16 cellular contexts compared by ENCODE assay signal in genomic region chr14:23558363-23559009, GRCh38. TPM values are rescaled to one million over a fixed set of nuclear protein-coding genes. Genes with fewer than 3 reads are reported as not detected.
DNase-seq lines count a peak whose midpoint lies in the region; ATAC-seq, FAIRE-seq and TF ChIP-seq lines count a peak whose summit lies in the region.
"Had no signal": no experiment of that assay in that cellular context is flagged by ENCODE, and none has a peak within 500 bp of the region (broad histone marks: within the 10 kb centered on the region; RNA-seq: fewer than 3 reads in every experiment).

No MANE protein-coding gene starts in this region.

- H3K27me3 ChIP-seq in OCI-LY1 (ENCODE audit: insufficient read depth, low read length) (no peaks in the 10 kb centered on the region), adipocyte (replicated peaks; ENCODE audit: control insufficient read depth, insufficient read depth, low read length) (no peaks in the 10 kb centered on the region)
- H3K27me3 ChIP-seq: dorsolateral prefrontal cortex, Peyer's patch, tibial artery had no signal

- DNase-seq in activated CD8-positive, alpha-beta memory T cell treated with anti-CD3 and anti-CD28 coated beads, Interleukin-2, amount 10 ng/mL, durations not matched to agents 7 days and 5 days, result no peak
- DNase-seq in activated CD8-positive, alpha-beta memory T cell treated with anti-CD3 and anti-CD28 coated beads, Interleukin-2, amount 50 U/mL, for 4 hours, result no peak
- DNase-seq in adipocyte (ENCODE audit: low read depth) (no peak), neural crest cell (ENCODE audit: low read depth, low spot score) (no peak), NCI-H524 treated with DMSO at 0.1 percent for 48 hours (lab: John Stamatoyannopoulos, UW) (no peak), mucosa of gallbladder (ENCODE audit: low spot score) (no peak), urothelium cell line (ENCODE audit: low spot score) (no peak)
- DNase-seq: dorsolateral prefrontal cortex, NCI-H1105 treated with DMSO at 0.1 percent for 48 hours, NCI-H510A treated with DMSO at 0.1 percent for 48 hours, Peyer's patch, tibial artery had no signal

- TF ChIP-seq CTCF in OCI-LY1 (IDR thresholded peaks at IDR 0.05; ENCODE audit: low read length) (no peak), neural crest cell (conservative IDR thresholded peaks at IDR 0.05) (no peak)

- ATAC-seq in activated CD8-positive, alpha-beta memory T cell treated with anti-CD3 and anti-CD28 coated beads, Interleukin-2, amount 10 ng/mL, durations not matched to agents 7 days and 5 days, result no peak

- H3K27me3 Mint-ChIP-seq in activated CD8-positive, alpha-beta memory T cell treated with anti-CD3 and anti-CD28 coated beads, Interleukin-2, amount 10 ng/mL, durations not matched to agents 7 days and 5 days, result no peaks in the 10 kb centered on the region
- no peaks in the 10 kb centered on the region for H3K27me3 Mint-ChIP-seq in neural crest cell (ENCODE audit: low read depth)

- H3K4me1 ChIP-seq in OCI-LY1 (ENCODE audit: insufficient read depth, low read length, severe bottlenecking) (peaks cover 35% of the 10 kb centered on the region), adipocyte (ENCODE audit: control insufficient read depth, insufficient read depth, low read length) (peaks cover 15% of the 10 kb centered on the region)

- H2AFZ ChIP-seq in OCI-LY1 (ENCODE audit: low read length), result no peak overlapping the region
- H2AFZ ChIP-seq: parathyroid adenoma had no signal

- peak overlapping the region; percentile 90 for H3K4me3 Mint-ChIP-seq in activated CD8-positive, alpha-beta memory T cell treated with anti-CD3 and anti-CD28 coated beads, Interleukin-2, amount 10 ng/mL, durations not matched to agents 7 days and 5 days
- peak overlapping the region; percentile 80 for H3K4me3 Mint-ChIP-seq in neural crest cell

- H3K9me3 ChIP-seq in OCI-LY1 (ENCODE audit: low read length), result no peaks in the 10 kb centered on the region
- H3K9me3 ChIP-seq in adipocyte (ENCODE audit: control insufficient read depth, low read length), result no peaks in the 10 kb centered on the region
- H3K9me3 ChIP-seq: Peyer's patch, tibial artery had no signal

- H3K9ac ChIP-seq in OCI-LY1 (ENCODE audit: low read length) (no peak overlapping the region), adipocyte (ENCODE audit: low read length) (peak overlapping the region; percentile 99)
- H3K9ac ChIP-seq: parathyroid adenoma had no signal

- H3K36me3 Mint-ChIP-seq in activated CD8-positive, alpha-beta memory T cell treated with anti-CD3 and anti-CD28 coated beads, Interleukin-2, amount 10 ng/mL, durations not matched to agents 7 days and 5 days, result peaks cover 25% of the 10 kb centered on the region
- no peaks in the 10 kb centered on the region for H3K36me3 Mint-ChIP-seq in neural crest cell (ENCODE audit: low read depth)

- H3F3A ChIP-seq in OCI-LY1 (ENCODE audit: insufficient read depth, low read length), result no peaks in the 10 kb centered on the region

- no peaks in the 10 kb centered on the region for H3K9me3 Mint-ChIP-seq in activated CD8-positive, alpha-beta memory T cell treated with anti-CD3 and anti-CD28 coated beads, Interleukin-2, amount 10 ng/mL, durations not matched to agents 7 days and 5 days (ENCODE audit: low read depth)
- no peaks in the 10 kb centered on the region for H3K9me3 Mint-ChIP-seq in neural crest cell

- H3K4me2 ChIP-seq in OCI-LY1 (ENCODE audit: low read length), result peak overlapping the region; percentile 90; the same call in 1 of the 2 replicates

- FAIRE-seq in urothelium cell line (lab: Jason Lieb, UNC), result no peak

- H3K4me1 Mint-ChIP-seq in activated CD8-positive, alpha-beta memory T cell treated with anti-CD3 and anti-CD28 coated beads, Interleukin-2, amount 10 ng/mL, durations not matched to agents 7 days and 5 days, result peaks cover 41% of the 10 kb centered on the region
- H3K4me1 Mint-ChIP-seq in neural crest cell, result peaks cover 37% of the 10 kb centered on the region

- H4K20me1 ChIP-seq in OCI-LY1 (ENCODE audit: insufficient read depth, low read length), result no peaks in the 10 kb centered on the region

- no peaks in the 10 kb centered on the region for H3K9me2 ChIP-seq in OCI-LY1 (ENCODE audit: low read depth, low read length)

- H3K4me3 ChIP-seq in OCI-LY1 (ENCODE audit: low read depth, low read length, poor library complexity, severe bottlenecking), result no peak overlapping the region
- H3K4me3 ChIP-seq in adipocyte (ENCODE audit: low read length), result no peak overlapping the region
- H3K4me3 ChIP-seq: lung, Peyer's patch, tibial artery had no signal

- H3K79me2 ChIP-seq in OCI-LY1 (ENCODE audit: insufficient read depth, low read length), result no peaks in the 10 kb centered on the region
- H3K79me2 ChIP-seq: parathyroid adenoma had no signal

- CTCF ChIA-PET in activated CD8-positive, alpha-beta memory T cell treated with anti-CD3 and anti-CD28 coated beads, Interleukin-2, amount 10 ng/mL, durations not matched to agents 7 days and 5 days (lab: Charles Lee), result interaction anchor here (0.7 to 10.0 kb wide), 15 partner anchors 8 to 237 kb away, joined by 3 to 212 read pairs (median 5); partner anchors contain the start of genes NGDN and PABPN1

- H3K27ac ChIP-seq in OCI-LY1 (ENCODE audit: low read depth, low read length, poor library complexity, severe bottlenecking), result peak overlapping the region; percentile 68
- H3K27ac ChIP-seq: Peyer's patch had no signal

- peaks cover 38% of the 10 kb centered on the region; the same call in 1 of the 2 replicates for H3K36me3 ChIP-seq in OCI-LY1 (ENCODE audit: insufficient read depth, low read length)
- peaks cover 16% of the 10 kb centered on the region for H3K36me3 ChIP-seq in adipocyte (ENCODE audit: control insufficient read depth, insufficient read depth, low read length, severe bottlenecking)

- peak overlapping the region; percentile 93 for H3K27ac Mint-ChIP-seq in activated CD8-positive, alpha-beta memory T cell treated with anti-CD3 and anti-CD28 coated beads, Interleukin-2, amount 10 ng/mL, durations not matched to agents 7 days and 5 days
- H3K27ac Mint-ChIP-seq in neural crest cell (ENCODE audit: unreplicated experiment), result no peak overlapping the region

RNA-seq across cellular contexts. Expression of gene THTPA, which starts 2.4 kb away (rescaled TPM):
- total RNA-seq in activated CD8-positive, alpha-beta memory T cell treated with anti-CD3 and anti-CD28 coated beads, Interleukin-2, amount 10 ng/mL, durations not matched to agents 7 days and 5 days, result 10 to 100 TPM; 13.5 to 15.6 TPM
- 19.4 and 19.6 TPM in 2 replicates for total RNA-seq in neural crest cell
- total RNA-seq in mucosa of gallbladder, result 29.1 TPM

RNA-seq across cellular contexts. Expression of gene ZFHX2, which starts 6.9 kb away (rescaled TPM):
- 1 to 10 TPM; 1.8 to 2.7 TPM for total RNA-seq in activated CD8-positive, alpha-beta memory T cell treated with anti-CD3 and anti-CD28 coated beads, Interleukin-2, amount 10 ng/mL, durations not matched to agents 7 days and 5 days
- total RNA-seq in neural crest cell, result 9.9 and 11.0 TPM in 2 replicates
- 12.5 TPM for total RNA-seq in mucosa of gallbladder

RNA-seq across cellular contexts. Expression of gene AP1G2, which starts 9.1 kb away (rescaled TPM):
- total RNA-seq in activated CD8-positive, alpha-beta memory T cell treated with anti-CD3 and anti-CD28 coated beads, Interleukin-2, amount 10 ng/mL, durations not matched to agents 7 days and 5 days, result 100 to 1,000 TPM; 222 to 294 TPM
- 42.3 and 53.2 TPM in 2 replicates for total RNA-seq in neural crest cell
- 294 TPM for total RNA-seq in mucosa of gallbladder

RNA-seq across cellular contexts. Expression of gene JPH4, which starts 20.1 kb away (rescaled TPM):
- total RNA-seq in activated CD8-positive, alpha-beta memory T cell treated with anti-CD3 and anti-CD28 coated beads, Interleukin-2, amount 10 ng/mL, durations not matched to agents 7 days and 5 days, result under 1 TPM in 1 of 2 experiments, not detected in 1; 0.77 TPM
- total RNA-seq in neural crest cell, result 1.3 and 1.4 TPM in 2 replicates
- 1.2 TPM for total RNA-seq in mucosa of gallbladder
- total RNA-seq: T-helper 2 cell treated with Interferon-gamma antibody and Interleukin-4, amounts not matched to agents 100 ng/mL and 5 ng/mL, for 36 hours had no signal
